Comparison of ENCODE assay signal across 28 cellular contexts in the genomic region with DNA sequence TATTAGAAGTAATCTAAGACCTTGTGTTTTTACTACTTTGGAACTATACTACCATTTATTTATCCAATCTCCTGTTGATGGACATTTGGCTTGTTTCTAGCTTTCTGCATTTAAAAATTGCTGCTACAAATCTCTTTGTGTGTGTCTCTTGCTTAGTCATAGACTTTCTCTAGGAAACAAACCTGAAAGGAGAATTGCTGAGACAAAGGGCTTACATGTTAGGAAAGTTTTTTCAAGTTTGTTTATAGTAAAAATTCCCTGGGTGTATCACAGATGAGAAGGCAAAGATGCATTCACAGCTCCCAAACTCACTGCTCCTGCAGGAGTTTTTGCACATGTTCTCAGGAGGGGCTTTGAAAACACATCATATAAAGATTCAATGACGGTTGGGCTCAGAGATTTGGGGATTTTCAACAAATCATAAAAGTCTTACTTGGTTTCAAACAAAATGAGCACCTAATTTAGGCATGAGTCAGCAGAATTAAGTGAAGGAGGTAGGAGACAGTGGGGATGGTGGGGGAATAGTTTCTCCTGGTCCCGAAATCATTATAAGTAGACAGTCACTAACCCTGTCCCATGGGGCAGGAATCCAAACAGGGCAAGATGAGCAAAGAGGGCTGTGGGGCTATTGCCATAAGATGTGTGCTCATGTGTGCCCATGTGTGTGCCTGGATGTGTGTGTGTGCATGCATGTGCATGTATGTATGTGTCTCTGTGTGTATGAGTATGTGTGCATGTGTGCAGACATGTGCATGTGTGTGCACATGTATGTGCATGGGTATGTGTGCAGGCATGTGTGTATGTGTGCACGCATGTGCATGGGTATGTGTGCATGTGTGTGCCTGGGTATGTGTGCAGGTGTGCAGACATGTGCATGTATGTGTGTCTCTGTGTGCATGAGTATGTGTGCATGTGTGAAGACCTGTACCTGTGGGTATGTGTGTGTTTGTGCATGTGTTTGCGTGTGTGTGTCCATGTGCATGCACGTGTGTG. TPM values are rescaled to one million over a fixed set of nuclear protein-coding genes. Genes with fewer than 3 reads are reported as not detected.
A peak's percentile ranks its signal among the peaks of the same experiment; 100 is the strongest.
DNase-seq lines count a peak whose midpoint lies in the region; ATAC-seq, FAIRE-seq and TF ChIP-seq lines count a peak whose summit lies in the region.
"Had no signal": no experiment of that assay in that cellular context is flagged by ENCODE, and none has a peak within 500 bp of the region (broad histone marks: within the 10 kb centered on the region; RNA-seq: fewer than 3 reads in every experiment).

No MANE protein-coding gene starts in this region.

- H3K27ac ChIP-seq in GM12878 (ENCODE audit: control insufficient read depth, insufficient read depth), result no peak overlapping the region
- H3K27ac ChIP-seq in testis, result no peak overlapping the region
- H3K27ac ChIP-seq: 22Rv1, SJCRH30, WERI-Rb-1 had no signal

- DNase-seq in activated CD8-positive, alpha-beta memory T cell treated with anti-CD3 and anti-CD28 coated beads, Interleukin-2, amount 10 ng/mL, durations not matched to agents 7 days and 5 days, result peak; percentile 14
- DNase-seq in activated CD8-positive, alpha-beta memory T cell treated with anti-CD3 and anti-CD28 coated beads, Interleukin-2, amount 50 U/mL, for 4 hours, result no peak
- DNase-seq in GM12878 (ENCODE audit: low read depth, low spot score), result no peak
- peak; percentile 28 for DNase-seq in fibroblast of villous mesenchyme (ENCODE audit: low read depth)
- DNase-seq in urothelium cell line (ENCODE audit: low spot score), result no peak
- no peak for DNase-seq in effector memory CD8-positive, alpha-beta T cell
- DNase-seq in testis, result no peak
- no peak for DNase-seq in NOMO-1 treated with dmso at 0.1 percent for 144 hours (lab: John Stamatoyannopoulos, UW; ENCODE audit: unreplicated experiment)
- DNase-seq: activated CD4-positive, alpha-beta memory T cell treated with anti-CD3 and anti-CD28 coated beads for 36 hours; activated T-cell treated with anti-CD3 and anti-CD28 coated beads, Interleukin-2, amount 50 U/mL, for 4 hours; C1 segment of cervical spinal cord; dermis blood vessel endothelial cell; GF-D8; glutamatergic neuron; KBM-7; NCI-H1694 treated with DMSO at 0.1 percent for 48 hours; occipital lobe; PC-3; SJCRH30; stimulated activated CD4-positive, alpha-beta T cell treated with anti-CD3 and anti-CD28 coated beads, Interleukin-1b, Interleukin-23, amount 100 ng/mL, for 48 hours; stimulated activated naive CD8-positive, alpha-beta T cell treated with anti-CD3 and anti-CD28 coated beads, Interleukin-15, Interleukin-2, amounts not matched to agents 100 U/mL and 50 U/mL, for 24 hours; transverse colon; WERI-Rb-1 had no signal

- no peaks in the 10 kb centered on the region for H3K36me3 Mint-ChIP-seq in activated CD8-positive, alpha-beta memory T cell treated with anti-CD3 and anti-CD28 coated beads, Interleukin-2, amount 10 ng/mL, durations not matched to agents 7 days and 5 days
- no peaks in the 10 kb centered on the region for H3K36me3 Mint-ChIP-seq in effector memory CD8-positive, alpha-beta T cell (ENCODE audit: insufficient read depth)
- H3K36me3 Mint-ChIP-seq: activated CD4-positive, alpha-beta memory T cell treated with anti-CD3 and anti-CD28 coated beads for 36 hours; activated naive CD4-positive, alpha-beta T cell treated with anti-CD3 and anti-CD28 coated beads, Interleukin-2, amount 50 U/mL, for 24 hours had no signal

- TF ChIP-seq RAD21 in GM12878 (IDR thresholded peaks at IDR 0.05; ENCODE audit: insufficient read depth, low read depth, low read length), result no peak

- H2AFZ ChIP-seq in GM12878 (ENCODE audit: control insufficient read depth, low read depth, low read length), result no peak overlapping the region

- H3K4me1 ChIP-seq in GM12878 (ENCODE audit: control insufficient read depth, insufficient read depth, low read length) (no peaks in the 10 kb centered on the region), testis (peaks cover 13% of the 10 kb centered on the region)
- H3K4me1 ChIP-seq: SJCRH30 had no signal

- no peaks in the 10 kb centered on the region for H3K9me3 ChIP-seq in GM12878 (replicated peaks; ENCODE audit: control insufficient read depth, insufficient read depth, low read length)
- no peaks in the 10 kb centered on the region for H3K9me3 ChIP-seq in testis
- H3K9me3 ChIP-seq: SJCRH30, transverse colon had no signal

- ATAC-seq in activated CD8-positive, alpha-beta memory T cell treated with anti-CD3 and anti-CD28 coated beads, Interleukin-2, amount 10 ng/mL, durations not matched to agents 7 days and 5 days, result no peak
- no peak for ATAC-seq in GM12878
- ATAC-seq in effector memory CD8-positive, alpha-beta T cell (replicated peaks), result no peak
- ATAC-seq: activated T-cell treated with anti-CD3 and anti-CD28 coated beads, Interleukin-2, amount 50 U/mL, for 4 hours; PC-3; sciatic nerve; stimulated activated naive CD8-positive, alpha-beta T cell treated with anti-CD3 and anti-CD28 coated beads, Interleukin-15, Interleukin-2, amounts not matched to agents 100 U/mL and 50 U/mL, for 24 hours had no signal

- CTCF ChIA-PET in activated CD8-positive, alpha-beta memory T cell treated with anti-CD3 and anti-CD28 coated beads, Interleukin-2, amount 10 ng/mL, durations not matched to agents 7 days and 5 days (lab: Charles Lee), result no interaction called here
- CTCF ChIA-PET in GM12878 (lab: Yijun Ruan, JAX), result no interaction called here

- H3K4me3 Mint-ChIP-seq in activated CD8-positive, alpha-beta memory T cell treated with anti-CD3 and anti-CD28 coated beads, Interleukin-2, amount 10 ng/mL, durations not matched to agents 7 days and 5 days, result no peak overlapping the region
- no peak overlapping the region for H3K4me3 Mint-ChIP-seq in effector memory CD8-positive, alpha-beta T cell
- H3K4me3 Mint-ChIP-seq: activated CD4-positive, alpha-beta memory T cell treated with anti-CD3 and anti-CD28 coated beads for 36 hours; activated naive CD4-positive, alpha-beta T cell treated with anti-CD3 and anti-CD28 coated beads, Interleukin-2, amount 50 U/mL, for 24 hours; activated T-cell treated with anti-CD3 and anti-CD28 coated beads, Interleukin-2, amount 50 U/mL, for 4 hours; T-helper 1 cell treated with Interleukin-12 subunit alpha and Interleukin-12 subunit beta and Interleukin-4 antibody, amounts not matched to agents 30 μg/mL and 1 μg/mL, for 36 hours had no signal

- POLR2A ChIA-PET in GM12878 (lab: Charles Lee), result no interaction called here

- H3K4me3 ChIP-seq in GM12878, result no peak overlapping the region
- no peak overlapping the region for H3K4me3 ChIP-seq in fibroblast of villous mesenchyme (ENCODE audit: low read depth, low read length)
- H3K4me3 ChIP-seq in testis, result no peak overlapping the region
- H3K4me3 ChIP-seq: SJCRH30, transverse colon had no signal

- H3K9me3 Mint-ChIP-seq in activated CD8-positive, alpha-beta memory T cell treated with anti-CD3 and anti-CD28 coated beads, Interleukin-2, amount 10 ng/mL, durations not matched to agents 7 days and 5 days (ENCODE audit: low read depth), result no peaks in the 10 kb centered on the region
- H3K9me3 Mint-ChIP-seq in effector memory CD8-positive, alpha-beta T cell, result no peaks in the 10 kb centered on the region
- H3K9me3 Mint-ChIP-seq: activated CD4-positive, alpha-beta memory T cell treated with anti-CD3 and anti-CD28 coated beads for 36 hours; activated naive CD4-positive, alpha-beta T cell treated with anti-CD3 and anti-CD28 coated beads, Interleukin-2, amount 50 U/mL, for 24 hours; activated T-cell treated with anti-CD3 and anti-CD28 coated beads, Interleukin-2, amount 50 U/mL, for 4 hours; T-helper 1 cell treated with Interleukin-12 subunit alpha and Interleukin-12 subunit beta and Interleukin-4 antibody, amounts not matched to agents 30 μg/mL and 1 μg/mL, for 36 hours had no signal

- no peaks in the 10 kb centered on the region for H4K20me1 ChIP-seq in GM12878 (ENCODE audit: control insufficient read depth, insufficient read depth)

- in situ Hi-C loops in GM12878 (cut with MboI), result no loop called here

- no peak overlapping the region for H3K27ac Mint-ChIP-seq in activated CD8-positive, alpha-beta memory T cell treated with anti-CD3 and anti-CD28 coated beads, Interleukin-2, amount 10 ng/mL, durations not matched to agents 7 days and 5 days
- H3K27ac Mint-ChIP-seq in effector memory CD8-positive, alpha-beta T cell, result no peak overlapping the region
- H3K27ac Mint-ChIP-seq: activated CD4-positive, alpha-beta memory T cell treated with anti-CD3 and anti-CD28 coated beads for 36 hours; activated naive CD4-positive, alpha-beta T cell treated with anti-CD3 and anti-CD28 coated beads, Interleukin-2, amount 50 U/mL, for 24 hours; T-helper 1 cell treated with Interleukin-12 subunit alpha and Interleukin-12 subunit beta and Interleukin-4 antibody, amounts not matched to agents 30 μg/mL and 1 μg/mL, for 36 hours had no signal

- no peaks in the 10 kb centered on the region for H3K79me2 ChIP-seq in GM12878 (ENCODE audit: control insufficient read depth, insufficient read depth, low read length)

- H3K9ac ChIP-seq in GM12878 (ENCODE audit: control insufficient read depth, insufficient read depth, low read length), result no peak overlapping the region

- RAD21 ChIA-PET in GM12878 (lab: Charles Lee; ENCODE audit: unreplicated experiment), result no interaction called here

- H3K4me1 Mint-ChIP-seq in activated CD8-positive, alpha-beta memory T cell treated with anti-CD3 and anti-CD28 coated beads, Interleukin-2, amount 10 ng/mL, durations not matched to agents 7 days and 5 days, result peaks cover 6% of the 10 kb centered on the region
- no peaks in the 10 kb centered on the region for H3K4me1 Mint-ChIP-seq in effector memory CD8-positive, alpha-beta T cell (ENCODE audit: low read depth in 2 of 2)

- H3K36me3 ChIP-seq in GM12878 (ENCODE audit: control insufficient read depth in 2 of 2, insufficient read depth in 2 of 2, low read length in 1 of 2) (no peaks in the 10 kb centered on the region), testis (ENCODE audit: low read depth, missing control alignments) (no peaks in the 10 kb centered on the region)
- H3K36me3 ChIP-seq: SJCRH30, transverse colon, WERI-Rb-1 had no signal

- no peak overlapping the region for H3K4me2 ChIP-seq in GM12878 (ENCODE audit: control insufficient read depth, insufficient read depth)

- SMC1A ChIA-PET in GM12878 (lab: Charles Lee; ENCODE audit: uncharacterized antibody, unreplicated experiment), result no interaction called here

- no peak for FAIRE-seq in GM12878 (lab: Jason Lieb, UNC)
- peak; percentile 95 for FAIRE-seq in urothelium cell line (lab: Jason Lieb, UNC)
- FAIRE-seq: GM12892 had no signal

- TF ChIP-seq CTCF in GM12878 (IDR thresholded peaks at IDR 0.05 in 2 of 3, conservative IDR thresholded peaks at IDR 0.05 in 1 of 3; ENCODE audit: control insufficient read depth in 2 of 3, extremely low read depth in 1 of 3, insufficient read depth in 1 of 3, low read depth in 3 of 3, low read length in 3 of 3) (no peak), fibroblast of villous mesenchyme (IDR thresholded peaks at IDR 0.05; ENCODE audit: insufficient read depth, low read depth, low read length) (no peak), testis (IDR thresholded peaks at IDR 0.05) (no peak)

- TF ChIP-seq POLR2A in GM12878 (IDR thresholded peaks at IDR 0.05; ENCODE audit: low read depth, low read length), result no peak
- no peak for TF ChIP-seq POLR2A in testis (IDR thresholded peaks at IDR 0.05)

- no peak for TF ChIP-seq EP300 in GM12878 (IDR thresholded peaks at IDR 0.05; ENCODE audit: borderline replicate concordance in 1 of 2, control insufficient read depth in 1 of 2, low read depth in 2 of 2, low read length in 2 of 2)

- 12% methylated on average over 5 of the region's 5 CpGs for WGBS in GM12878 (ENCODE audit: insufficient coverage, insufficient replicate concordance, low lambda C conversion rate, missing lambda C conversion rate)
- WGBS in testis, 2 donors, result 55 to 62% methylated on average over 5 of the region's 5 CpGs

- intact Hi-C loops in GM12878 (cut with micrococcal nuclease; ENCODE audit: unreplicated experiment), result no loop called here
- intact Hi-C loops in testis (cut with DNase I; ENCODE audit: low total_unique reads), result no loop called here

- H3K27me3 Mint-ChIP-seq in activated CD8-positive, alpha-beta memory T cell treated with anti-CD3 and anti-CD28 coated beads, Interleukin-2, amount 10 ng/mL, durations not matched to agents 7 days and 5 days, result peaks cover 14% of the 10 kb centered on the region
- peaks cover 11 to 13% of the 10 kb centered on the region in 2 donors for H3K27me3 Mint-ChIP-seq in effector memory CD8-positive, alpha-beta T cell

- BruUV-seq in GM12878 (replicated peaks; lab: Mats Ljungman, UMichigan), result no TSS peak

- H3K27me3 ChIP-seq in GM12878 (replicated peaks in 1 of 2; ENCODE audit: control insufficient read depth in 2 of 2, insufficient read depth in 2 of 2, low read length in 1 of 2), result no peaks in the 10 kb centered on the region
- H3K27me3 ChIP-seq in testis, result no peaks in the 10 kb centered on the region
- H3K27me3 ChIP-seq: SJCRH30, transverse colon had no signal

RNA-seq across cellular contexts. Expression of a gene that starts 43.4 kb away (rescaled TPM):
- under 1 TPM; 0.05 to 0.06 TPM for total RNA-seq in activated CD8-positive, alpha-beta memory T cell treated with anti-CD3 and anti-CD28 coated beads, Interleukin-2, amount 10 ng/mL, durations not matched to agents 7 days and 5 days
- total RNA-seq in GM12878 (2013; cell fraction: nucleolus; rRNA removed), result not detected in 2 replicates
- not detected in 2 replicates for total RNA-seq in GM12878 (2014; rRNA removed)
- not detected in 2 replicates for total RNA-seq in GM12878 (2014; rRNA removed; fragmentation: Illumina TruSeq; extraction: Trizol)
- 0.05 and 0.18 TPM in 2 replicates for total RNA-seq in GM12878 (2021)
- not detected for polyA plus RNA-seq in GM12878 (2011; ENCODE audit: low read depth)
- 0.01 TPM in 1 of 2 replicates, not detected in the other for polyA plus RNA-seq in GM12878 (2011; rRNA removed)
- 0.02 TPM in 1 of 2 replicates, not detected in the other for polyA plus RNA-seq in GM12878 (2011; cell fraction: cytosol; rRNA removed)
- polyA plus RNA-seq in GM12878 (2011; cell fraction: nucleus; rRNA removed), result 0.01 TPM in 1 of 2 replicates, not detected in the other
- 0.03 TPM in 1 of 2 replicates, not detected in the other for polyA plus RNA-seq in GM12878 (2012)
- 0.01 TPM in 1 of 2 replicates, not detected in the other for polyA plus RNA-seq in GM12878 (2014; fragmentation: Illumina TruSeq; extraction: Trizol)
- polyA plus RNA-seq in GM12878 (2014; fragmentation: Nextera tagmentation; extraction: Ambion mirVana), result not detected
- not detected in 2 replicates for polyA plus RNA-seq in GM12878 (2014; rRNA removed)
- not detected for polyA plus RNA-seq in GM12878 (2016; fragmentation: Nextera tagmentation; extraction: Ambion mirVana)
- 0.07 TPM in 1 of 2 replicates, not detected in the other for polyA minus RNA-seq in GM12878 (2011; rRNA and poly(A)+ RNA removed)
- 0.21 TPM in 1 of 2 replicates, not detected in the other for polyA minus RNA-seq in GM12878 (2011; cell fraction: cytosol; rRNA and poly(A)+ RNA removed)
- polyA minus RNA-seq in GM12878 (2011; cell fraction: nucleus; rRNA and poly(A)+ RNA removed), result 0.10 TPM in 1 of 2 replicates, not detected in the other
- 102 and 279 TPM in 2 replicates for total RNA-seq in fibroblast of villous mesenchyme
- 1 to 10 TPM; 4.5 to 7.2 TPM for total RNA-seq in testis
- 7.0 TPM for polyA plus RNA-seq in testis (ENCODE audit: insufficient read depth, low read depth, low replicate concordance)
- total RNA-seq: SJCRH30 had no signal

Comparison
In these comparisons a context has a peak if more than half of its experiments do, and no peak if none do; other contexts are left out.
1. DNase-seq: peak in activated CD8-positive, alpha-beta memory T cell treated with anti-CD3 and anti-CD28 coated beads, Interleukin-2, amount 10 ng/mL, durations not matched to agents 7 days and 5 days (single experiment) and fibroblast of villous mesenchyme (single experiment); none in activated CD8-positive, alpha-beta memory T cell treated with anti-CD3 and anti-CD28 coated beads, Interleukin-2, amount 50 U/mL, for 4 hours (single experiment), GM12878 (single experiment), urothelium cell line (single experiment), effector memory CD8-positive, alpha-beta T cell (0 of 3), testis (single experiment) and NOMO-1 treated with dmso at 0.1 percent for 144 hours (single experiment).
2. RNA of a gene that starts 43.4 kb away (total RNA-seq): 102 to 279 TPM in fibroblast of villous mesenchyme; 4.5 to 7.2 TPM in testis, 0.05 to 0.06 TPM in activated CD8-positive, alpha-beta memory T cell treated with anti-CD3 and anti-CD28 coated beads, Interleukin-2, amount 10 ng/mL, durations not matched to agents 7 days and 5 days and 0.05 to 0.18 TPM in GM12878; every median in the first group is over 10 times any median in the second.